ENCODE assay signal across 2 cellular contexts in the genomic region with DNA sequence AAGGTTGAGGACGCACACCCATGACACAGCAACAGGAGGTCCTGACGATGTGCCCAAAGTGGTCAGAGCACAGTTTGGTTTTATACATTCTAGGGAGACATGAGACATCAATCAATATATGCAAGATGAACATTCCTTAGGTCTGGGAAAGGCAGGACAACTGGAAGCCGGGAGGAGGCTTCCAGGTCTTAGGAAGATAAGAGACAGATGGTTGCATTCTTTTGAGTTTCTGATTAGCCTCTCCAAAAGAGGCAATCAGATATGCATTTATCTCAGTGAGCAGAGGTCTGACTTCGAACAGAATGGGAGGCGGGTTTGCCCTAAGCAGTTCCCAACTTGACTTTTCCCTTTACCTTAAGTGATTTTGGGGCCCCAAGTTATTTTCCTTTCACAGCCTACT.
TF ChIP-seq lines count a peak whose summit lies in the region.
"Not testable (repeated sequence)": the region's sequence is repeated elsewhere in the genome, so short reads cannot be mapped to it uniquely, and the experiment has no call there.

No MANE protein-coding gene starts in this region.

TF ChIP-seq in SK-N-SH treated with all-trans-retinoic acid at 6 μM for 48 hours, 23 proteins besides CTCF, POLR2A, EP300 and RAD21:
- TF ChIP-seq ISL1 (CRISPR knock-in tag; IDR thresholded peaks at IDR 0.05): peak; percentile 31; the same call in 1 of the 2 replicates
TF ChIP-seq in SK-N-SH treated with all-trans-retinoic acid at 6 μM for 48 hours: peak in this region for 1; not testable (repeated sequence) for 22.

TF ChIP-seq in K562, 482 proteins besides CTCF, POLR2A, EP300 and RAD21:
- 0 out of 2 replicates have a peak, but pooled peaks have one; percentile 46 for TF ChIP-seq ZNF395 (CRISPR knock-in tag; IDR thresholded peaks at IDR 0.05)
- 0 out of 2 replicates have a peak, but pooled peaks have one; percentile 50 for TF ChIP-seq KLF16 (IDR thresholded peaks at IDR 0.05)
- TF ChIP-seq, protein P1, sequence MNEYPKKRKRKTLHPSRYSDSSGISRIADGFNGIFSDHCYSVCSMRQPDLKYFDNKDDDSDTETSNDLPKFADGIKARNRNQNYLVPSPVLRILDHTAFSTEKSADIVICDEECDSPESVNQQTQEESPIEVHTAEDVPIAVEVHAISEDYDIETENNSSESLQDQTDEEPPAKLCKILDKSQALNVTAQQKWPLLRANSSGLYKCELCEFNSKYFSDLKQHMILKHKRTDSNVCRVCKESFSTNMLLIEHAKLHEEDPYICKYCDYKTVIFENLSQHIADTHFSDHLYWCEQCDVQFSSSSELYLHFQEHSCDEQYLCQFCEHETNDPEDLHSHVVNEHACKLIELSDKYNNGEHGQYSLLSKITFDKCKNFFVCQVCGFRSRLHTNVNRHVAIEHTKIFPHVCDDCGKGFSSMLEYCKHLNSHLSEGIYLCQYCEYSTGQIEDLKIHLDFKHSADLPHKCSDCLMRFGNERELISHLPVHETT (CRISPR knock-in tag; conservative IDR thresholded peaks at IDR 0.05 in 1 of 2, IDR thresholded peaks at IDR 0.05 in 1 of 2): 0 out of 4 replicates have a peak, but pooled peaks of 1 of the 2 experiments have one; percentile 36
- TF ChIP-seq CBFA2T3 (IDR thresholded peaks at IDR 0.05): peak; percentile 78
- TF ChIP-seq TAL1 (IDR thresholded peaks at IDR 0.05): peak; percentile 47; the same call in 1 of the 2 replicates
- TF ChIP-seq CTBP1 (IDR thresholded peaks at IDR 0.05; ENCODE audit: borderline replicate concordance): peak; percentile 32; the same call in 1 of the 2 replicates
- peak; percentile 83 for TF ChIP-seq SOX6 (IDR thresholded peaks at IDR 0.05)
- TF ChIP-seq ARID1B (IDR thresholded peaks at IDR 0.05): peak; percentile 72
- TF ChIP-seq FOSL1 (tag; conservative IDR thresholded peaks at IDR 0.05): 0 out of 2 replicates have a peak, but pooled peaks have one; percentile 35
- TF ChIP-seq TEAD4 (IDR thresholded peaks at IDR 0.05; ENCODE audit: low read length): peak; percentile 43; the same call in 1 of the 2 replicates
- TF ChIP-seq TEAD4 (CRISPR knock-in tag; IDR thresholded peaks at IDR 0.05; ENCODE audit: borderline replicate concordance); NR4A1 (CRISPR knock-in tag; IDR thresholded peaks at IDR 0.05): not testable (repeated sequence)
- TF ChIP-seq CBFA2T2 (conservative IDR thresholded peaks at IDR 0.05): peak; percentile 70
- TF ChIP-seq SMARCA4 (IDR thresholded peaks at IDR 0.05): 0 out of 2 replicates have a peak, but pooled peaks have one; percentile 38
- TF ChIP-seq TEAD1 (CRISPR knock-in tag; IDR thresholded peaks at IDR 0.05): peak in 1 of 2 experiments; percentile 90; a peak in 2 of 4 replicates
- peak; percentile 46; the same call in 1 of the 2 replicates for TF ChIP-seq ZNF766 (CRISPR knock-in tag; conservative IDR thresholded peaks at IDR 0.05)
- TF ChIP-seq, protein P2, sequence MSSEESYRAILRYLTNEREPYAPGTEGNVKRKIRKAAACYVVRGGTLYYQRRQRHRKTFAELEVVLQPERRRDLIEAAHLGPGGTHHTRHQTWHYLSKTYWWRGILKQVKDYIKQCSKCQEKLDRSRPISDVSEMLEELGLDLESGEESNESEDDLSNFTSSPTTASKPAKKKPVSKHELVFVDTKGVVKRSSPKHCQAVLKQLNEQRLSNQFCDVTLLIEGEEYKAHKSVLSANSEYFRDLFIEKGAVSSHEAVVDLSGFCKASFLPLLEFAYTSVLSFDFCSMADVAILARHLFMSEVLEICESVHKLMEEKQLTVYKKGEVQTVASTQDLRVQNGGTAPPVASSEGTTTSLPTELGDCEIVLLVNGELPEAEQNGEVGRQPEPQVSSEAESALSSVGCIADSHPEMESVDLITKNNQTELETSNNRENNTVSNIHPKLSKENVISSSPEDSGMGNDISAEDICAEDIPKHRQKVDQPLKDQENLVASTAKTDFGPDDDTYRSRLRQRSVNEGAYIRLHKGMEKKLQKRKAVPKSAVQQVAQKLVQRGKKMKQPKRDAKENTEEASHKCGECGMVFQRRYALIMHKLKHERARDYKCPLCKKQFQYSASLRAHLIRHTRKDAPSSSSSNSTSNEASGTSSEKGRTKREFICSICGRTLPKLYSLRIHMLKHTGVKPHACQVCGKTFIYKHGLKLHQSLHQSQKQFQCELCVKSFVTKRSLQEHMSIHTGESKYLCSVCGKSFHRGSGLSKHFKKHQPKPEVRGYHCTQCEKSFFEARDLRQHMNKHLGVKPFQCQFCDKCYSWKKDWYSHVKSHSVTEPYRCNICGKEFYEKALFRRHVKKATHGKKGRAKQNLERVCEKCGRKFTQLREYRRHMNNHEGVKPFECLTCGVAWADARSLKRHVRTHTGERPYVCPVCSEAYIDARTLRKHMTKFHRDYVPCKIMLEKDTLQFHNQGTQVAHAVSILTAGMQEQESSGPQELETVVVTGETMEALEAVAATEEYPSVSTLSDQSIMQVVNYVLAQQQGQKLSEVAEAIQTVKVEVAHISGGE (CRISPR knock-in tag; IDR thresholded peaks at IDR 0.05): 0 out of 6 replicates have a peak, but pooled peaks of 1 of the 3 experiments have one; percentile 42
- peak; percentile 19; the same call in 1 of the 2 replicates for TF ChIP-seq NCOR1 (IDR thresholded peaks at IDR 0.05)
- TF ChIP-seq TCF3 (CRISPR knock-in tag; IDR thresholded peaks at IDR 0.05): peak; percentile 49
- peak; percentile 61; the same call in 1 of the 2 replicates for TF ChIP-seq ZNF134 (CRISPR knock-in tag; conservative IDR thresholded peaks at IDR 0.05)
- TF ChIP-seq MTA2 (IDR thresholded peaks at IDR 0.05; ENCODE audit: low read depth): peak; percentile 33; the same call in 1 of the 2 replicates
- TF ChIP-seq MTA3 (IDR thresholded peaks at IDR 0.05; ENCODE audit: borderline replicate concordance): 0 out of 2 replicates have a peak, but pooled peaks have one; percentile 17
- TF ChIP-seq NR4A1 (tag; IDR thresholded peaks at IDR 0.05): 0 out of 2 replicates have a peak, but pooled peaks have one; percentile 40
TF ChIP-seq in K562: peak in this region for 21; not testable (repeated sequence) for 461.
